Comparison of ENCODE assay signal across 1 cellular context in genomic region chr22:37891926-37892325, GRCh38.
TF ChIP-seq lines count a peak whose summit lies in the region.

No MANE protein-coding gene starts in this region.

TF ChIP-seq in HepG2, 621 proteins besides CTCF, POLR2A, EP300 and RAD21:
- TF ChIP-seq BCL6 (CRISPR knock-in tag; IDR thresholded peaks at IDR 0.05) (peak; percentile 40; the same call in 1 of the 2 replicates), ZNF746 (CRISPR knock-in tag; IDR thresholded peaks at IDR 0.05) (no peak)
